ENCODE assay signal across 8 cellular contexts in genomic region chr12:121793836-121794531, GRCh38.
DNase-seq lines count a peak whose midpoint lies in the region; ATAC-seq and TF ChIP-seq lines count a peak whose summit lies in the region.

No MANE protein-coding gene starts in this region.

- H3K27me3 ChIP-seq in layer of hippocampus (ENCODE audit: control insufficient read depth, insufficient read depth, low read length) = no peaks in the 10 kb centered on the region

- peak; percentile 100 for TF ChIP-seq CTCF in AG04449 (IDR thresholded peaks at IDR 0.05; ENCODE audit: insufficient read depth, low read length, missing control alignments)

- POLR2A ChIA-PET in AG04449 (lab: Yijun Ruan, JAX) = interaction anchor here (0.7 to 3.9 kb wide), 8 partner anchors 9 to 158 kb away, joined by 3 to 39 read pairs (median 4); partner anchors contain the start of genes PSMD9, SETD1B and TMEM120B

- DNase-seq in AG04449 (ENCODE audit: low read depth, low spot score) (peak; percentile 69), NCI-H446 (lab: John Stamatoyannopoulos, UW) (peak; percentile 64 to 91), cerebellar nuclear complex (lab: John Stamatoyannopoulos, UW) (peak; percentile 23 to 74)
- DNase-seq in activated CD4-positive, CD25-positive, alpha-beta regulatory T cell treated with anti-CD3 and anti-CD28 coated beads, Interleukin-2, amount 50 U/mL, for 72 hours = peak; percentile 96
- DNase-seq in stimulated activated CD4-positive, alpha-beta T cell treated with anti-CD3 and anti-CD28 coated beads, Interleukin-1b, Interleukin-23, amount 100 ng/mL, for 48 hours = peak; percentile 95

- CTCF ChIA-PET in AG04449 (lab: Yijun Ruan, JAX) = interaction anchor here (0.5 to 32.5 kb wide), 63 partner anchors 7 to 311 kb away, joined by 3 to 1100 read pairs (median 5); partner anchors contain the start of genes CFAP251, MORN3, PSMD9 and RHOF

- peak overlapping the region; percentile 59 for H3K27ac ChIP-seq in layer of hippocampus (ENCODE audit: low read depth, low read length)

- H3K4me3 ChIP-seq in AG04449 (ENCODE audit: low read depth, low read length) = peak overlapping the region; percentile 59

- peak; percentile 50 for ATAC-seq in GM18867 (IDR thresholded peaks at IDR 0.05; ENCODE audit: unreplicated experiment)
- ATAC-seq in HG03097 (IDR thresholded peaks at IDR 0.05; ENCODE audit: low FRiP score, unreplicated experiment) = peak; percentile 40

Comparison
In these comparisons a context has a peak if more than half of its experiments do, and no peak if none do; other contexts are left out.
1. Peak in every context shown above with its lines: DNase-seq, ATAC-seq, H3K4me3 ChIP-seq and H3K27ac ChIP-seq.